14 cellular contexts compared by ENCODE assay signal in genomic region chr3:195549001-195549400, GRCh38. TPM values are rescaled to one million over a fixed set of nuclear protein-coding genes. Genes with fewer than 3 reads are reported as not detected.
A peak's percentile ranks its signal among the peaks of the same experiment; 100 is the strongest.
DNase-seq lines count a peak whose midpoint lies in the region; ATAC-seq and TF ChIP-seq lines count a peak whose summit lies in the region.
"Had no signal": no experiment of that assay in that cellular context is flagged by ENCODE, and none has a peak within 500 bp of the region (broad histone marks: within the 10 kb centered on the region; RNA-seq: fewer than 3 reads in every experiment).

No MANE protein-coding gene starts in this region.

- H3K36me3 ChIP-seq in iPS-18a (ENCODE audit: control insufficient read depth, low read depth, low read length) = no peaks in the 10 kb centered on the region
- H3K36me3 ChIP-seq: SJCRH30 had no signal

- peaks cover 80% of the 10 kb centered on the region for H3K4me1 Mint-ChIP-seq in activated naive CD8-positive, alpha-beta T cell treated with anti-CD3 and anti-CD28 coated beads for 36 hours
- peaks cover 90% of the 10 kb centered on the region for H3K4me1 Mint-ChIP-seq in activated naive CD8-positive, alpha-beta T cell treated with anti-CD3 and anti-CD28 coated beads, Interleukin-2, amount 50 U/mL, for 24 hours
- H3K4me1 Mint-ChIP-seq in MCF 10A (ENCODE audit: insufficient read depth, unreplicated experiment) = peaks cover 20% of the 10 kb centered on the region

- no peak for ATAC-seq in activated naive CD8-positive, alpha-beta T cell treated with anti-CD3 and anti-CD28 coated beads, Interleukin-2, amount 50 U/mL, for 24 hours
- no peak for ATAC-seq in HG03175 (IDR thresholded peaks at IDR 0.05; ENCODE audit: unreplicated experiment)

- H3K36me3 Mint-ChIP-seq in activated naive CD8-positive, alpha-beta T cell treated with anti-CD3 and anti-CD28 coated beads for 36 hours = peaks cover 3% of the 10 kb centered on the region
- H3K36me3 Mint-ChIP-seq in activated naive CD8-positive, alpha-beta T cell treated with anti-CD3 and anti-CD28 coated beads, Interleukin-2, amount 50 U/mL, for 24 hours (ENCODE audit: low read depth) = no peaks in the 10 kb centered on the region
- H3K36me3 Mint-ChIP-seq in MCF 10A (ENCODE audit: insufficient read depth, unreplicated experiment) = peaks cover 15% of the 10 kb centered on the region
- H3K36me3 Mint-ChIP-seq: naive B cell had no signal

- no peak overlapping the region for H3K27ac ChIP-seq in iPS-18a (ENCODE audit: low read length)
- H3K27ac ChIP-seq: HL-60, SJCRH30 had no signal

- H3K27me3 ChIP-seq in iPS-18a (ENCODE audit: control insufficient read depth, insufficient read depth, low read length) = peaks cover 17% of the 10 kb centered on the region
- H3K27me3 ChIP-seq: SJCRH30 had no signal

- H3K4me1 ChIP-seq in iPS-18a (ENCODE audit: control insufficient read depth, low read depth, low read length) = peaks cover 13% of the 10 kb centered on the region

- intact Hi-C loops in MCF 10A (cut with micrococcal nuclease) = loop anchor here (10.0 kb wide), 1 partner anchor 106 kb away; no protein-coding TSS in a partner anchor

- H3K9me3 ChIP-seq in iPS-18a (ENCODE audit: control insufficient read depth, low read depth, low read length) = no peaks in the 10 kb centered on the region
- H3K9me3 ChIP-seq: SJCRH30 had no signal

- DNase-seq in activated naive CD8-positive, alpha-beta T cell treated with anti-CD3 and anti-CD28 coated beads for 36 hours = no peak
- no peak for DNase-seq in activated naive CD8-positive, alpha-beta T cell treated with anti-CD3 and anti-CD28 coated beads, Interleukin-2, amount 50 U/mL, for 24 hours
- DNase-seq in SW480 (ENCODE audit: low spot score) (peak; percentile 66), MCF 10A (ENCODE audit: unreplicated experiment) (no peak), AG20443 (ENCODE audit: low spot score) (no peak)
- DNase-seq: DMS53; effector CD4-positive, alpha-beta T cell; hippocampal formation; Kasumi-1; naive B cell; SJCRH30 had no signal

- CTCF ChIA-PET in MCF 10A (lab: Yijun Ruan, JAX) = interaction anchor here (0.9 kb wide), 1 partner anchor 22 kb away, joined by 3 read pairs; no protein-coding TSS in a partner anchor

- peak overlapping the region; percentile 13 for H3K27ac Mint-ChIP-seq in activated naive CD8-positive, alpha-beta T cell treated with anti-CD3 and anti-CD28 coated beads for 36 hours
- H3K27ac Mint-ChIP-seq in activated naive CD8-positive, alpha-beta T cell treated with anti-CD3 and anti-CD28 coated beads, Interleukin-2, amount 50 U/mL, for 24 hours = no peak overlapping the region
- H3K27ac Mint-ChIP-seq in MCF 10A (ENCODE audit: low read depth, unreplicated experiment) = no peak overlapping the region

- POLR2A ChIA-PET in MCF 10A (lab: Yijun Ruan, JAX) = no interaction called here

- no peaks in the 10 kb centered on the region for H3K9me3 Mint-ChIP-seq in activated naive CD8-positive, alpha-beta T cell treated with anti-CD3 and anti-CD28 coated beads for 36 hours
- H3K9me3 Mint-ChIP-seq in activated naive CD8-positive, alpha-beta T cell treated with anti-CD3 and anti-CD28 coated beads, Interleukin-2, amount 50 U/mL, for 24 hours = no peaks in the 10 kb centered on the region
- H3K9me3 Mint-ChIP-seq in MCF 10A (ENCODE audit: unreplicated experiment) = no peaks in the 10 kb centered on the region

- no TSS peak for BruUV-seq in MCF 10A (replicated peaks; lab: Mats Ljungman, UMichigan)

- peak overlapping the region; percentile 21 for H3K4me3 ChIP-seq in iPS-18a (ENCODE audit: low read length)
- H3K4me3 ChIP-seq: SJCRH30 had no signal

- no peaks in the 10 kb centered on the region for H3K27me3 Mint-ChIP-seq in activated naive CD8-positive, alpha-beta T cell treated with anti-CD3 and anti-CD28 coated beads for 36 hours
- no peaks in the 10 kb centered on the region for H3K27me3 Mint-ChIP-seq in activated naive CD8-positive, alpha-beta T cell treated with anti-CD3 and anti-CD28 coated beads, Interleukin-2, amount 50 U/mL, for 24 hours
- H3K27me3 Mint-ChIP-seq in MCF 10A (ENCODE audit: insufficient read depth, unreplicated experiment) = no peaks in the 10 kb centered on the region
- H3K27me3 Mint-ChIP-seq: naive B cell had no signal

- H3K9ac ChIP-seq in iPS-18a (ENCODE audit: low read length) = no peak overlapping the region

- no peak overlapping the region for H3K4me3 Mint-ChIP-seq in activated naive CD8-positive, alpha-beta T cell treated with anti-CD3 and anti-CD28 coated beads for 36 hours
- H3K4me3 Mint-ChIP-seq in activated naive CD8-positive, alpha-beta T cell treated with anti-CD3 and anti-CD28 coated beads, Interleukin-2, amount 50 U/mL, for 24 hours = no peak overlapping the region
- H3K4me3 Mint-ChIP-seq in MCF 10A (ENCODE audit: unreplicated experiment) = no peak overlapping the region

- no peak for TF ChIP-seq CTCF in MCF 10A (IDR thresholded peaks at IDR 0.05; ENCODE audit: unreplicated experiment)

RNA-seq across cellular contexts. Expression of gene PPP1R2, which starts 5.9 kb away (rescaled TPM):
- 10 to 100 TPM; 89.5 to 91.8 TPM for total RNA-seq in activated naive CD8-positive, alpha-beta T cell treated with anti-CD3 and anti-CD28 coated beads for 36 hours
- 53.0 and 68.6 TPM in 2 replicates for total RNA-seq in MCF 10A (2022)

RNA-seq across cellular contexts. Expression of gene APOD, which starts 34.7 kb away (rescaled TPM):
- total RNA-seq in activated naive CD8-positive, alpha-beta T cell treated with anti-CD3 and anti-CD28 coated beads for 36 hours = not detected
- total RNA-seq in MCF 10A (2022) = 0.83 and 1.9 TPM in 2 replicates
